13 cellular contexts compared by ENCODE assay signal in the genomic region with DNA sequence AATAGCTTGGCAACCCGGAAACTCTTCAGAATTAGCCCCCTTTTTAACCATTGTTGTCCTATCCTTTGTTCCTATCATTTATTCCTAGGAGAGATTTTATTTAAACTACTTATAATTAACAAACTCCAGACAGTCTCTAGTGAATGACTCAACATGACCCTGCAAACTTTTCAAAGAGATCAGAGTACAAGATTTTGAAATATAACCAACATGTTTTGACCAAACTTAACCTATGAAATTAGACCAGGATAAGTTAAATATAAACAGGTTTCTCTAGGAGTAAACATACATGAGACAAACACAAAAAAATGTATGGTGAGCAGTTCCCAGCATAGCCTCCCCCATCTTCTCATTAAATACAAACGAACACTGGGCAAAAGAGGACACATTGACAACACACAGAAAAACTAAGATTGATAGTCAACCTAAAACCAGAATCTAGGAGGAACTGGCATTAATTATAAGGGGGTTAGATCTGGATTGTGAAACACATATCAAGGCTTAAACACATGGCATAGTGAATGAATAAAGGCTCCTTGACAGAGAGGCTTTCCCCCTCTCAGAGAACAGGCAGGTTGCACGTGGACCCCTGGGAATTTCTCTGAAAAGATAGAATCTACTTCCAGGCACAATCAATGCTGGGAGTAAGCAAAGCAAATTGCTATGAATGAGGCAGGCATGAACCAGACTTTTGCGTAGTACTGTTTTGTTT.
A peak's percentile ranks its signal among the peaks of the same experiment; 100 is the strongest.
DNase-seq lines count a peak whose midpoint lies in the region; ATAC-seq and TF ChIP-seq lines count a peak whose summit lies in the region.
"Had no signal": no experiment of that assay in that cellular context is flagged by ENCODE, and none has a peak within 500 bp of the region (broad histone marks: within the 10 kb centered on the region; RNA-seq: fewer than 3 reads in every experiment).

No MANE protein-coding gene starts in this region.

- DNase-seq in GM03348 (ENCODE audit: low spot score) (peak; percentile 7), SJSA1 (ENCODE audit: low read depth in 1 of 2, low spot score in 2 of 2) (peak in 1 of 2 experiments; percentile 57), fibroblast of villous mesenchyme (ENCODE audit: low read depth) (peak; percentile 94), NCI-H524 (lab: John Stamatoyannopoulos, UW) (no peak), pons (ENCODE audit: low spot score) (no peak)
- DNase-seq: Caco-2; colonic mucosa; foreskin melanocyte; NCI-H345; stimulated activated CD4-positive, alpha-beta T cell treated with anti-CD3 and anti-CD28 coated beads, Interleukin-2, amount 100 ng/mL, for 24 hours had no signal

- H3K9ac ChIP-seq in skeletal muscle satellite cell (ENCODE audit: low read depth, low read length): peak overlapping the region; percentile 12

- no peak for TF ChIP-seq CTCF in fibroblast of villous mesenchyme (IDR thresholded peaks at IDR 0.05; ENCODE audit: insufficient read depth, low read depth, low read length)

- H3K36me3 ChIP-seq in SJSA1 (no peaks in the 10 kb centered on the region), skeletal muscle satellite cell (ENCODE audit: insufficient read depth, low read length) (no peaks in the 10 kb centered on the region)
- H3K36me3 ChIP-seq: colonic mucosa had no signal

- H3K27me3 ChIP-seq in SJSA1 (replicated peaks): no peaks in the 10 kb centered on the region
- H3K27me3 ChIP-seq in skeletal muscle satellite cell (ENCODE audit: control insufficient read depth, insufficient read depth, low read length): no peaks in the 10 kb centered on the region
- H3K27me3 ChIP-seq: colonic mucosa had no signal

- peak overlapping the region; percentile 71 for H3K27ac ChIP-seq in SJSA1
- H3K27ac ChIP-seq: colonic mucosa had no signal

- H3K9me3 ChIP-seq in SJSA1 (replicated peaks): no peaks in the 10 kb centered on the region
- no peaks in the 10 kb centered on the region for H3K9me3 ChIP-seq in skeletal muscle satellite cell (replicated peaks; ENCODE audit: low read length)
- H3K9me3 ChIP-seq: colonic mucosa had no signal

- peaks cover 18% of the 10 kb centered on the region for H3K4me1 ChIP-seq in SJSA1 (replicated peaks)
- peaks cover 20% of the 10 kb centered on the region for H3K4me1 ChIP-seq in skeletal muscle satellite cell (ENCODE audit: control insufficient read depth, insufficient read depth, low read length)
- H3K4me1 ChIP-seq: Caco-2, colonic mucosa had no signal

- H3K4me3 ChIP-seq in SJSA1 (no peak overlapping the region), fibroblast of villous mesenchyme (ENCODE audit: low read depth, low read length) (no peak overlapping the region), skeletal muscle satellite cell (ENCODE audit: low read length) (no peak overlapping the region)
- H3K4me3 ChIP-seq: colonic mucosa had no signal

- peak overlapping the region; percentile 17 for H3K4me2 ChIP-seq in skeletal muscle satellite cell (ENCODE audit: low read length)

- no peak for ATAC-seq in HG02870 (IDR thresholded peaks at IDR 0.05; ENCODE audit: unreplicated experiment)
- ATAC-seq: activated CD4-positive, CD25-positive, alpha-beta regulatory T cell treated with anti-CD3 and anti-CD28 coated beads, Interleukin-2, amount 50 U/mL, for 24 hours had no signal

Comparison
In these comparisons a context has a peak if more than half of its experiments do, and no peak if none do; other contexts are left out.
1. DNase-seq: peak in GM03348 (single experiment) and fibroblast of villous mesenchyme (single experiment); none in NCI-H524 (0 of 2) and pons (single experiment).